ENCODE assay signal across 30 cellular contexts in the genomic region with DNA sequence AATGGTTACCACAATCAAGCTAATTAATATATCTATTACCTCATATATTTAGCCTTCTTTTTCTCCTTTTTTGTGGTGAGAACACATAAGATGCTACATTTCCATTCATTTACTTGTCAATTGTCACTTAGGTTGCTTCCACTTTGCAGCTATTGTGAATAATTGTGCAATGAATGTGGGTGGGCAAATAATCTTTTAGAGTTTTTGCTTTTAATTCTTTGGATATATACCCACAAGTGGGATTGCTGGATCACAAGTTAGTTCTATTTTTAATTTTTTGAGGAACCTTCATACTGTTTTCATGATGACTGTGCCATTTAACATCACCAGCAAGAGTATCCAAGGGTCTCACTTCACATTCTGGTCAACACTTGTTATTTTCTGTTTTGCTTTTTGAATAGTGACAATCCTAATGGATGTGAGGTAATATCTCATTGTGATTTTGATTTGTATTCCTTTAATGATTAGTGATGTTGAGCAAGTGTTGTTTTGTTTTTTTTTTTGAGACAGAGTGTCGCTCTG.
"Had no signal": no experiment of that assay in that cellular context is flagged by ENCODE, and none has a peak within 500 bp of the region (broad histone marks: within the 10 kb centered on the region; RNA-seq: fewer than 3 reads in every experiment).

No MANE protein-coding gene starts in this region.

- ATAC-seq: activated CD8-positive, alpha-beta T cell treated with anti-CD3 and anti-CD28 coated beads for 36 hours; activated T-cell treated with anti-CD3 and anti-CD28 coated beads, Interleukin-2, amount 50 U/mL, for 72 hours; activated T-helper 17 cell treated with anti-CD3 and anti-CD28 coated beads, Interleukin-2, amount 50 U/mL, for 72 hours; K562; Panc1 had no signal

- FAIRE-seq: K562 had no signal

- H3K4me3 Mint-ChIP-seq: activated CD4-positive, alpha-beta T cell treated with anti-CD3 and anti-CD28 coated beads, Interleukin-2, amount 10 ng/mL, durations not matched to agents 24 days and 14 days; activated CD8-positive, alpha-beta T cell treated with anti-CD3 and anti-CD28 coated beads for 36 hours; activated naive CD8-positive, alpha-beta T cell treated with anti-CD3 and anti-CD28 coated beads for 36 hours; activated T-cell treated with anti-CD3 and anti-CD28 coated beads, Interleukin-2, amount 50 U/mL, for 72 hours; activated T-helper 17 cell treated with anti-CD3 and anti-CD28 coated beads, Interleukin-2, amount 50 U/mL, for 72 hours had no signal

- H3K27ac Mint-ChIP-seq: activated CD4-positive, alpha-beta T cell treated with anti-CD3 and anti-CD28 coated beads, Interleukin-2, amount 10 ng/mL, durations not matched to agents 24 days and 14 days; activated CD8-positive, alpha-beta T cell treated with anti-CD3 and anti-CD28 coated beads for 36 hours; activated naive CD8-positive, alpha-beta T cell treated with anti-CD3 and anti-CD28 coated beads for 36 hours; activated T-cell treated with anti-CD3 and anti-CD28 coated beads, Interleukin-2, amount 50 U/mL, for 72 hours; activated T-helper 17 cell treated with anti-CD3 and anti-CD28 coated beads, Interleukin-2, amount 50 U/mL, for 72 hours had no signal

- H3K9me3 Mint-ChIP-seq: activated CD4-positive, alpha-beta T cell treated with anti-CD3 and anti-CD28 coated beads, Interleukin-2, amount 10 ng/mL, durations not matched to agents 24 days and 14 days; activated CD8-positive, alpha-beta T cell treated with anti-CD3 and anti-CD28 coated beads for 36 hours had no signal

- H3K4me1 Mint-ChIP-seq: activated CD4-positive, alpha-beta T cell treated with anti-CD3 and anti-CD28 coated beads, Interleukin-2, amount 10 ng/mL, durations not matched to agents 24 days and 14 days; activated T-helper 17 cell treated with anti-CD3 and anti-CD28 coated beads, Interleukin-2, amount 50 U/mL, for 72 hours had no signal

- DNase-seq: activated CD4-positive, alpha-beta T cell treated with anti-CD3 and anti-CD28 coated beads, Interleukin-2, amount 10 ng/mL, durations not matched to agents 24 days and 14 days; activated CD4-positive, alpha-beta T cell treated with anti-CD3 and anti-CD28 coated beads, Interleukin-2, amount 50 U/mL, for 4 hours; activated CD8-positive, alpha-beta T cell treated with anti-CD3 and anti-CD28 coated beads for 36 hours; activated effector memory CD4-positive, alpha-beta T cell treated with anti-CD3 and anti-CD28 coated beads, Interleukin-2, amount 50 U/mL, for 16 hours; activated naive CD4-positive, alpha-beta T cell; activated naive CD4-positive, alpha-beta T cell treated with anti-CD3 and anti-CD28 coated beads, Interleukin-2, amount 50 U/mL, for 16 hours; activated naive CD8-positive, alpha-beta T cell treated with anti-CD3 and anti-CD28 coated beads for 36 hours; activated T-cell treated with anti-CD3 and anti-CD28 coated beads, Interleukin-2, amount 50 U/mL, for 1 hour; activated T-cell treated with anti-CD3 and anti-CD28 coated beads, Interleukin-2, amount 50 U/mL, for 72 hours; amniotic stem cell; aorta; brain microvascular endothelial cell; central memory CD4-positive, alpha-beta T cell; NCI-H1105; NCI-H1417 treated with DMSO at 0.1 percent for 48 hours; NCI-H187 treated with DMSO at 0.1 percent for 48 hours; NCI-H2081; NCI-H2171 treated with DMSO at 0.1 percent for 48 hours; NCI-H2227 treated with DMSO at 0.1 percent for 48 hours; NCI-H446; NCI-H510A treated with DMSO at 0.1 percent for 48 hours; NCI-H69; SHP77 treated with DMSO at 0.1 percent for 48 hours; SW 1271; T-helper 1 cell; T-helper 2 cell; T1000 had no signal
